8 cellular contexts compared by ENCODE assay signal in the genomic region with DNA sequence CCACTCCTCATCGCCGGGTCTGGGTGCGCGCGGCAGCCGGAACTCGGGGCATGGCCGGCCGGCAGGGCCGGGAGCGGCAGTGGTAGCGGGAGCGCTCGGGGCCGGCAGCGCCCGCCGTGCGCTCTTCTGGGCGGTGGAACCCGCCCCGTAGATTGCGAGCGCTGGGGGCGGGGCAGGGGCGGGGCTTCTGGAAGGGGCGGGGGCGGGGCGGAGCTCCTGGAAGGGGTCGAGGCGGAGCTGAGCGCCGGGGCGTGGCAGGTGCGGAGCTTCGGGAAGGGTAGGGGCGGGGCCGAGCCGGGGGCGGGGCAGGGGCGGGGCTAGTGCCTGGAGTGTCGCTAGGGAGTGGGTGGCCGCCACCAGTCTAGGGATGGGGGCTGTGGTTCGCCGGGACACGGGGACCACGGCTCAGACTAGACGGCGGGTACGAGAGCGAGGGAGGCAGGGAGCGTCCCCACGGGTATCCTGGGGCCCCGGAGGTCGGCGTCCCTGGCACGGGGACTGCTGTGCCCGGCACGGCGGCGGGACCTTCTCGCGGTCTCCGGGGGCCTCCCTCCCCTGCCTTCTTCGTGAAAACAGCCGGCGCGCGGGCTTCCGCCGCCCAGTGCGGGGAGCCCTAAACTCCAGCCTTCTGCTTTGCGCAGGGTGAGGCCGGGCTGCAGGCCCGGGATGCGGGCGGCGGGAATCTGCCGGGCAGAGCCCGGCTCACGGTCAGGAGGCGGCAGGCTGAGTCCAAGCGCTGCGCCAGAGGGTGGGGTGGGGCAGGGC. TPM values are rescaled to one million over a fixed set of nuclear protein-coding genes. Genes with fewer than 3 reads are reported as not detected.
DNase-seq lines count a peak whose midpoint lies in the region; ATAC-seq and TF ChIP-seq lines count a peak whose summit lies in the region.

Gene STK32C (minus strand): TSS at position 128 of the 765 bp plus-strand sequence. CDS start 117 bp downstream, at position 11.

- H3K4me2 ChIP-seq in KMS-11 (peak within 1 kb of the TSS; percentile 54; the same call in 1 of the 2 replicates), parathyroid adenoma (ENCODE audit: low read length) (peak within 1 kb of the TSS; percentile 86)

- no peaks in the 10 kb centered on the region for H3K36me3 Mint-ChIP-seq in activated naive CD8-positive, alpha-beta T cell treated with anti-CD3 and anti-CD28 coated beads for 36 hours

- TF ChIP-seq CTCF in KMS-11 (conservative IDR thresholded peaks at IDR 0.05; ENCODE audit: low read depth, low read length) = no peak
- TF ChIP-seq CTCF in parathyroid adenoma (IDR thresholded peaks at IDR 0.05) = no peak
- TF ChIP-seq CTCF in thoracic aorta (IDR thresholded peaks at IDR 0.05) = no peak

- no peaks in the 10 kb centered on the region for H3K9me3 Mint-ChIP-seq in activated naive CD8-positive, alpha-beta T cell treated with anti-CD3 and anti-CD28 coated beads for 36 hours

- H3K9me3 ChIP-seq in parathyroid adenoma (ENCODE audit: control insufficient read depth, low read length) = no peaks in the 10 kb centered on the region
- no peaks in the 10 kb centered on the region for H3K9me3 ChIP-seq in thoracic aorta

- peak within 1 kb of the TSS; percentile 81 for H2AFZ ChIP-seq in KMS-11 (ENCODE audit: low read depth)
- peak within 1 kb of the TSS; percentile 92 for H2AFZ ChIP-seq in parathyroid adenoma

- peak within 1 kb of the TSS; percentile 91 for H3K4me3 Mint-ChIP-seq in activated naive CD8-positive, alpha-beta T cell treated with anti-CD3 and anti-CD28 coated beads for 36 hours

- peak; percentile 66 for ATAC-seq in GM21737 (IDR thresholded peaks at IDR 0.05; ENCODE audit: unreplicated experiment)
- peak; percentile 98 for ATAC-seq in Right ventricle myocardium superior (ENCODE audit: poor library complexity)
- peak; percentile 92 for ATAC-seq in thoracic aorta (ENCODE audit: insufficient number of reproducible peaks, low FRiP score, low read depth)

- H3K4me3 ChIP-seq in KMS-11 (IDR thresholded peaks at IDR 0.05; ENCODE audit: insufficient read depth, low read depth, low read length) (no peak within 1 kb of the TSS), parathyroid adenoma (ENCODE audit: low read depth, low read length) (peak within 1 kb of the TSS; percentile 69), thoracic aorta (peak within 1 kb of the TSS; percentile 92)

- H3K36me3 ChIP-seq in KMS-11 (ENCODE audit: insufficient read depth) = no peaks in the 10 kb centered on the region
- no peaks in the 10 kb centered on the region for H3K36me3 ChIP-seq in parathyroid adenoma (ENCODE audit: control insufficient read depth, insufficient read depth, low read length)
- H3K36me3 ChIP-seq in thoracic aorta = no peaks in the 10 kb centered on the region

- no peaks in the 10 kb centered on the region for H3K27me3 Mint-ChIP-seq in activated naive CD8-positive, alpha-beta T cell treated with anti-CD3 and anti-CD28 coated beads for 36 hours

- no peaks in the 10 kb centered on the region for H4K20me1 ChIP-seq in KMS-11 (ENCODE audit: insufficient read depth)

- intact Hi-C loops in Right ventricle myocardium superior (cut with DNase I) = no loop called here

- peak within 1 kb of the TSS; percentile 70 for H3K27ac Mint-ChIP-seq in activated naive CD8-positive, alpha-beta T cell treated with anti-CD3 and anti-CD28 coated beads for 36 hours

- H3K4me1 ChIP-seq in KMS-11 (ENCODE audit: low read depth, poor library complexity, severe bottlenecking) (no peaks in the 10 kb centered on the region), parathyroid adenoma (peaks cover 2% of the 10 kb centered on the region), thoracic aorta (ENCODE audit: control insufficient read depth in 1 of 2, low read depth in 2 of 2) (peaks cover 4 to 17% of the 10 kb centered on the region in 2 donors)

- H3K27me3 ChIP-seq in KMS-11 (ENCODE audit: insufficient read depth, low read depth) = peaks cover 40% of the 10 kb centered on the region; the same call in 1 of the 2 replicates
- H3K27me3 ChIP-seq in parathyroid adenoma (ENCODE audit: control insufficient read depth, insufficient read depth, low read length) = no peaks in the 10 kb centered on the region
- no peaks in the 10 kb centered on the region for H3K27me3 ChIP-seq in thoracic aorta (replicated peaks; ENCODE audit: insufficient read depth)

- H3K27ac ChIP-seq in KMS-11 (no peak within 1 kb of the TSS), parathyroid adenoma (peak within 1 kb of the TSS; percentile 76), thoracic aorta (peak within 1 kb of the TSS; percentile 61 to 63)

- peak; percentile 89 for DNase-seq in EL
- peak; percentile 31 to 64 for DNase-seq in SW 1271 (lab: John Stamatoyannopoulos, UW)
- peak; percentile 85 for DNase-seq in activated naive CD8-positive, alpha-beta T cell treated with anti-CD3 and anti-CD28 coated beads for 36 hours
- peak; percentile 96 for DNase-seq in Right ventricle myocardium superior
- peak; percentile 56 for DNase-seq in thoracic aorta (ENCODE audit: low spot score)

- H3K4me1 Mint-ChIP-seq in activated naive CD8-positive, alpha-beta T cell treated with anti-CD3 and anti-CD28 coated beads for 36 hours = peaks cover 8% of the 10 kb centered on the region

- H3K9ac ChIP-seq in KMS-11 = no peak within 1 kb of the TSS; the same call in 1 of the 2 replicates
- no peak within 1 kb of the TSS for H3K9ac ChIP-seq in parathyroid adenoma

- H3K79me2 ChIP-seq in KMS-11 (ENCODE audit: insufficient read depth, low read depth) (no peaks in the 10 kb centered on the region), parathyroid adenoma (peaks cover 3% of the 10 kb centered on the region)

RNA-seq across cellular contexts. Expression of gene STK32C, which starts in this region (rescaled TPM):
- total RNA-seq in activated naive CD8-positive, alpha-beta T cell treated with anti-CD3 and anti-CD28 coated beads for 36 hours = 10 to 100 TPM; 15.3 to 16.2 TPM
- total RNA-seq in Right ventricle myocardium superior = 5.9 TPM
- 1 to 10 TPM; 1.1 to 4.2 TPM for total RNA-seq in thoracic aorta
